Comparison of ENCODE assay signal across 8 cellular contexts in the genomic region with DNA sequence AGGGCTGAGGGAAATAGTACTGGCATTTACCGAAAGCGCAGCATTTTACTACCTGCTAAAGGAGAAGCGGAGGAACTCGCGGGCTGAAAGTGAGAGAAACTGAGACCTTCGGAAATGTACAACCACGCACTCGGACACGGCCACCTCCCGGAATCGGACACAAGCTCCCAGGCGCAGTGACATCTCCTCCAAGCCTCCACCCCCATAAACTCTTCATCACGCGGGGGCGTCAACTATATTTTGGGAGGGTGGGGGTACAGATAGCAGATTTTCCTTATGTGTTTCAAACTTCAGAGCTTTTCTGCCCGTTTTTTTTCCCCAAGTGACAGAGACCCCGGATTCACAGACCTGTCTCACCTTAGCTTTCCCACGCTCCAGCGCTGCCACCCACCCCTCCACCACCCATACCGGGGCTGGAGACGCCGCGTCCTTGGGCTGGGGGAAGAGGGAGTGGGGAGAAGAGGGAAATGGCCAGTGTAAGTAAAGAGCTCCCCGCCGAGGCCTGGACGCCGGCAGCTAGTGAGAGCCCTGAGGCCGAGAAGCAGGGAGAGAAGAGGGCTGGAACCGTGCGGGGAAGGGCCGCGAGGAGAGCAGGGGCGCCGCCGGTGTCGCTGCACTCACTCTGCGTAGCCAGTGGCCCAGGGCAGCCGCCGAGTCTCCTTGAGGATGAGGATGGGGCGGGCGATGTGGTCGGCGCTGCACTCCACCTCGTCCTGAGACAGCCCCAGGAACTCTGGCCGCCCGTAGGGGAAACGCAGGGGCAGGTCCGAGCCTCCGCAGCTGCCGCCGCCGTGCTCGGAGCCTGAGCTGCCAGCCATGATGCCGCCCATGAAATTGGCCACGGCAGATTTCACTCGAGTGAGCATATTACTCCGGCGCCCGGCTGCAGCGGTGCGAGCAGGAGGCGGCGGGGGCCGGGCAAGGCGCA. TPM values are rescaled to one million over a fixed set of nuclear protein-coding genes. Genes with fewer than 3 reads are reported as not detected.
A peak's percentile ranks its signal among the peaks of the same experiment; 100 is the strongest.
DNase-seq lines count a peak whose midpoint lies in the region; ATAC-seq and TF ChIP-seq lines count a peak whose summit lies in the region.

No MANE protein-coding gene starts in this region.

- H3K4me1 Mint-ChIP-seq in nephron, result peaks cover 11% of the 10 kb centered on the region

- peak; percentile 26 for DNase-seq in activated CD4-positive, alpha-beta T cell treated with anti-CD3 and anti-CD28 coated beads for 48 hours
- no peak for DNase-seq in activated CD4-positive, alpha-beta T cell treated with anti-CD3 and anti-CD28 coated beads, Interleukin-2, amount 50 U/mL, for 4 hours
- DNase-seq in Jurkat, Clone E6-1 (ENCODE audit: low read depth, low spot score), result no peak
- DNase-seq in activated CD4-positive, CD25-positive, alpha-beta regulatory T cell treated with anti-CD3 and anti-CD28 coated beads, Interleukin-2, amount 50 U/mL, for 72 hours, result peak; percentile 30
- peak; percentile 25 for DNase-seq in fibroblast of peridontal ligament (ENCODE audit: extremely low read depth)
- DNase-seq in stimulated activated naive CD4-positive, alpha-beta T cell treated with Interleukin-2 at 50 U/mL for 16 hours (lab: John Stamatoyannopoulos, UW), result no peak

- peak overlapping the region; percentile 71 for H3K4me3 ChIP-seq in Jurkat, Clone E6-1 (ENCODE audit: low read length)

- peaks cover 46% of the 10 kb centered on the region for H3K27me3 Mint-ChIP-seq in nephron (ENCODE audit: low read depth)

- H3K4me3 Mint-ChIP-seq in nephron, result peak overlapping the region; percentile 94 to 98 (median 96)

- no peaks in the 10 kb centered on the region for H3K36me3 Mint-ChIP-seq in nephron (ENCODE audit: low read depth)

- H3K9me3 Mint-ChIP-seq in nephron, result no peaks in the 10 kb centered on the region

- ATAC-seq in GM21737 (IDR thresholded peaks at IDR 0.05; ENCODE audit: unreplicated experiment), result peak; percentile 34

- TF ChIP-seq CTCF in nephron (IDR thresholded peaks at IDR 0.05; ENCODE audit: unreplicated experiment in 3 of 3), result no peak

- peak overlapping the region; percentile 37 to 80 (median 66) for H3K27ac Mint-ChIP-seq in nephron

RNA-seq across cellular contexts. Expression of a gene that starts 0.8 kb away (rescaled TPM):
- 4.9 TPM for polyA plus RNA-seq in Jurkat, Clone E6-1 (2012; ENCODE audit: insufficient read depth, insufficient read length)

Comparison
In these comparisons a context has a peak if more than half of its experiments do, and no peak if none do; other contexts are left out.
1. DNase-seq: peak in activated CD4-positive, alpha-beta T cell treated with anti-CD3 and anti-CD28 coated beads for 48 hours (single experiment), activated CD4-positive, CD25-positive, alpha-beta regulatory T cell treated with anti-CD3 and anti-CD28 coated beads, Interleukin-2, amount 50 U/mL, for 72 hours (single experiment) and fibroblast of peridontal ligament (single experiment); none in activated CD4-positive, alpha-beta T cell treated with anti-CD3 and anti-CD28 coated beads, Interleukin-2, amount 50 U/mL, for 4 hours (0 of 2), Jurkat, Clone E6-1 (single experiment) and stimulated activated naive CD4-positive, alpha-beta T cell treated with Interleukin-2 at 50 U/mL for 16 hours (single experiment).